Comparison of ENCODE assay signal across 9 cellular contexts in genomic region chr2:140808816-140809215, GRCh38.
A peak's percentile ranks its signal among the peaks of the same experiment; 100 is the strongest.
DNase-seq lines count a peak whose midpoint lies in the region; ATAC-seq lines count a peak whose summit lies in the region.
"Had no signal": no experiment of that assay in that cellular context is flagged by ENCODE, and none has a peak within 500 bp of the region (broad histone marks: within the 10 kb centered on the region; RNA-seq: fewer than 3 reads in every experiment).

No MANE protein-coding gene starts in this region.

- ATAC-seq in GM19351 (IDR thresholded peaks at IDR 0.05; ENCODE audit: unreplicated experiment) (peak; percentile 91), HG03432 (IDR thresholded peaks at IDR 0.05; ENCODE audit: unreplicated experiment) (peak; percentile 91), HG03045 (IDR thresholded peaks at IDR 0.05; ENCODE audit: unreplicated experiment) (no peak)

- DNase-seq in Caki2 (ENCODE audit: low read depth) (peak; percentile 12), SK-MEL-5 (ENCODE audit: low read depth, low spot score) (peak; percentile 15), cerebellar nuclear complex (lab: John Stamatoyannopoulos, UW) (no peak), activated gamma-delta T cell treated with Interleukin-2 at 50 U/mL for 16 hours (no peak)
- DNase-seq in activated CD4-positive, alpha-beta T cell treated with anti-CD3 and anti-CD28 coated beads, Interleukin-2, amount 50 U/mL, for 1 hour: no peak
- DNase-seq: NCI-H146 had no signal

- in situ Hi-C loops in Caki2 (cut with HindIII; ENCODE audit: low pct_unique_long_range_greater_than_20kb, low sequenced_read_pairs) (no loop called here), SK-MEL-5 (cut with HindIII; ENCODE audit: low pct_unique_long_range_greater_than_20kb, low sequenced_read_pairs) (no loop called here)

Comparison
In these comparisons a context has a peak if more than half of its experiments do, and no peak if none do; other contexts are left out.
1. DNase-seq: peak in Caki2 (single experiment) and SK-MEL-5 (single experiment); none in cerebellar nuclear complex (0 of 2), activated CD4-positive, alpha-beta T cell treated with anti-CD3 and anti-CD28 coated beads, Interleukin-2, amount 50 U/mL, for 1 hour (single experiment) and activated gamma-delta T cell treated with Interleukin-2 at 50 U/mL for 16 hours (single experiment).